Comparison of ENCODE assay signal across 15 cellular contexts in the genomic region with DNA sequence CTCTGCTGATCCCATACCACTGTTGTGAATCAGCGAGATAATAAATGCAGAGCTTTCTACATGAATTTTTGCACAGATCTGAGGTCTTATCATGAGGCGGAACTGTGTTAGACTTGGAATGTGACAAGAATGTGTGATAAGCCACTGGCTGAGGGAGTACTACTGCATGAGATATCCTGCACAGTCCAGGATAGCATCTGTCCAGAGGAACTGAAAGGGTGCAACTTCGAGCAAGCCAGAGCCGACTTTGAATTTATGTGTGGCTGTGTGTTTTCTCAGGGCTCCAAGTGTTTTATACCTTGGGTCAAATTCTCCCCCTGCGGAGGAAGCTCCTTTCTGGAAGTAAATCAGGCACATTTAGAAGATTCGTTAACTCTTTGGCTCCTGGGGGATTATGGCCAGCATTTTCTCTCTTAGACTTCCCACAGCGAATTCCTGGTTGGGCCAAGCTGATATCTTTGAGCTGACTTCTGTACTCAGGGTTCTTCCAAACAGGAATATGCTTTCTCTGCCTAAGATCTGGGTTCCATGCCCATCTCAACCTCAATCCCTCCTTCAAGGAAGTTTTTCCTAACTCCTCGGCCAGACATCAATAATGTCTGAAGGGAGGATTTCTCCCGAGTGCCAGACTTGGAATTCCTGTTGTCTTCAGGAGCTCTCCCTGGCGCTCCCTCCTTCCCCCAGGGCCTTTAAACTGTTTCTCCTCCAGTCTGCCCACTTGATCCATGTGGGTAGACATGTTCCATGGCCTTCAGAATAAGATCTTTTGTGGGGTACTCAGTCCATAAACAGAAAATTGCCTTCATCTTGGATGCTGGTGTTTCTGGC. TPM values are rescaled to one million over a fixed set of nuclear protein-coding genes. Genes with fewer than 3 reads are reported as not detected.
A peak's percentile ranks its signal among the peaks of the same experiment; 100 is the strongest.
DNase-seq lines count a peak whose midpoint lies in the region; ATAC-seq and TF ChIP-seq lines count a peak whose summit lies in the region.
"Had no signal": no experiment of that assay in that cellular context is flagged by ENCODE, and none has a peak within 500 bp of the region (broad histone marks: within the 10 kb centered on the region; RNA-seq: fewer than 3 reads in every experiment).

No MANE protein-coding gene starts in this region.

- H3K9me3 ChIP-seq in right cardiac atrium (ENCODE audit: control insufficient read depth, low read length), result no peaks in the 10 kb centered on the region
- H3K9me3 ChIP-seq: tibial artery had no signal

- 40% methylated on average over 10 of the region's 10 CpGs for WGBS in right cardiac atrium
- WGBS in mesendoderm (ENCODE audit: extremely low coverage, insufficient coverage, low lambda C conversion rate), result no CpG with 5 or more reads among the region's 10 CpGs
- WGBS in lower leg skin, 2 donors, result 69 to 80% methylated on average over 10 of the region's 10 CpGs

- no peak overlapping the region for H2BK15ac ChIP-seq in mesendoderm (replicated peaks; ENCODE audit: low read depth)

- no peak overlapping the region for H2BK5ac ChIP-seq in mesendoderm (ENCODE audit: low read length)

- ATAC-seq in right cardiac atrium (peak; percentile 23 to 28), Right ventricle myocardium superior (ENCODE audit: poor library complexity) (no peak), HG02970 (IDR thresholded peaks at IDR 0.05; ENCODE audit: low FRiP score, unreplicated experiment) (no peak)
- ATAC-seq in stimulated activated memory B cell treated with anti-CD40 and anti-IgM and Interleukin-4, amounts not matched to agents 10 μg/mL and 1 μg/mL and 100 μg/mL, for 72 hours, result no peak

- no peak overlapping the region for H3K18ac ChIP-seq in mesendoderm (ENCODE audit: low read length)

- H3K79me2 ChIP-seq in mesendoderm (ENCODE audit: control insufficient read depth, insufficient read depth, low read length), result peaks cover 14% of the 10 kb centered on the region

- H3K4ac ChIP-seq in mesendoderm (ENCODE audit: low read depth, low read length), result no peak overlapping the region

- H3K56ac ChIP-seq in mesendoderm (ENCODE audit: low read length), result peak overlapping the region; percentile 9

- H3K4me3 ChIP-seq in right cardiac atrium (ENCODE audit: low read length), result no peak overlapping the region
- no peak overlapping the region for H3K4me3 ChIP-seq in cardiac fibroblast (replicated peaks in 1 of 2; ENCODE audit: low read depth in 2 of 2, low read length in 2 of 2)
- no peak overlapping the region for H3K4me3 ChIP-seq in mesendoderm (ENCODE audit: low read length)
- H3K4me3 ChIP-seq in lower leg skin (ENCODE audit: low read depth, poor library complexity, severe bottlenecking), result no peak overlapping the region
- H3K4me3 ChIP-seq: cardiac muscle cell had no signal

- H3K9ac ChIP-seq in mesendoderm (ENCODE audit: low read length), result peak overlapping the region; percentile 5
- H3K9ac ChIP-seq: KMS-11 had no signal

- H3K36me3 Mint-ChIP-seq in stimulated activated memory B cell treated with anti-CD40 and anti-IgM and Interleukin-4, amounts not matched to agents 10 μg/mL and 1 μg/mL and 100 μg/mL, for 72 hours, result peaks cover 4% of the 10 kb centered on the region

- H3K27ac ChIP-seq in right cardiac atrium (ENCODE audit: low read length) (no peak overlapping the region), mesendoderm (ENCODE audit: low read depth, low read length) (no peak overlapping the region)
- H3K27ac ChIP-seq: cardiac muscle cell, KMS-11 had no signal

- H2AK5ac ChIP-seq in mesendoderm (ENCODE audit: low read length), result no peak overlapping the region

- H3K4me2 ChIP-seq in mesendoderm (ENCODE audit: low read length), result no peak overlapping the region
- H3K4me2 ChIP-seq: KMS-11 had no signal

- no peak overlapping the region for H4K5ac ChIP-seq in mesendoderm (ENCODE audit: low read length)

- H4K8ac ChIP-seq in mesendoderm (ENCODE audit: low read depth, low read length), result no peak overlapping the region

- no peak overlapping the region for H2BK120ac ChIP-seq in mesendoderm (ENCODE audit: low read depth, low read length)

- H3K4me1 ChIP-seq in right cardiac atrium (ENCODE audit: control insufficient read depth, insufficient read depth, low read length) (peaks cover 3% of the 10 kb centered on the region), mesendoderm (ENCODE audit: control insufficient read depth, low read depth, low read length) (peaks cover 3% of the 10 kb centered on the region)

- H3K9me3 Mint-ChIP-seq in stimulated activated memory B cell treated with anti-CD40 and anti-IgM and Interleukin-4, amounts not matched to agents 10 μg/mL and 1 μg/mL and 100 μg/mL, for 72 hours, result peaks cover 3% of the 10 kb centered on the region

- peaks cover 11% of the 10 kb centered on the region for H3K79me1 ChIP-seq in mesendoderm (ENCODE audit: low read length)

- no peaks in the 10 kb centered on the region for H3K36me3 ChIP-seq in mesendoderm (ENCODE audit: control insufficient read depth, insufficient read depth, low read length)
- H3K36me3 ChIP-seq: cardiac muscle cell, tibial artery had no signal

- peaks cover 32% of the 10 kb centered on the region for H3K4me1 Mint-ChIP-seq in stimulated activated memory B cell treated with anti-CD40 and anti-IgM and Interleukin-4, amounts not matched to agents 10 μg/mL and 1 μg/mL and 100 μg/mL, for 72 hours

- H3K27me3 Mint-ChIP-seq in stimulated activated memory B cell treated with anti-CD40 and anti-IgM and Interleukin-4, amounts not matched to agents 10 μg/mL and 1 μg/mL and 100 μg/mL, for 72 hours, result peaks cover 62% of the 10 kb centered on the region

- no peak for TF ChIP-seq POLR2A in lower leg skin (IDR thresholded peaks at IDR 0.05)

- H3K27me3 ChIP-seq in right cardiac atrium (ENCODE audit: control insufficient read depth, insufficient read depth) (no peaks in the 10 kb centered on the region), mesendoderm (ENCODE audit: insufficient read depth, low read length, poor library complexity) (peaks cover 6% of the 10 kb centered on the region)

- DNase-seq in right cardiac atrium (no peak), Right ventricle myocardium superior (no peak), cardiac fibroblast (ENCODE audit: low read depth in 2 of 2) (peak; percentile 34 to 64), mesendoderm (no peak), lower leg skin (ENCODE audit: low spot score in 2 of 2) (no peak), NCI-H1694 treated with DMSO at 0.1 percent for 48 hours (lab: John Stamatoyannopoulos, UW) (no peak)
- DNase-seq: ACHN, foreskin melanocyte, NCI-H774, tibial artery had no signal

- intact Hi-C loops in right cardiac atrium (cut with DNase I), result no loop called here
- intact Hi-C loops in Right ventricle myocardium superior (cut with DNase I), result no loop called here
- intact Hi-C loops in lower leg skin (cut with DNase I; ENCODE audit: low total_unique reads), result no loop called here

- H3K27ac Mint-ChIP-seq in stimulated activated memory B cell treated with anti-CD40 and anti-IgM and Interleukin-4, amounts not matched to agents 10 μg/mL and 1 μg/mL and 100 μg/mL, for 72 hours, result no peak overlapping the region
- H3K27ac Mint-ChIP-seq: T-helper 1 cell treated with Interleukin-12 subunit alpha and Interleukin-12 subunit beta and Interleukin-4 antibody, amounts not matched to agents 30 μg/mL and 1 μg/mL, for 36 hours had no signal

- no peak overlapping the region for H3K4me3 Mint-ChIP-seq in stimulated activated memory B cell treated with anti-CD40 and anti-IgM and Interleukin-4, amounts not matched to agents 10 μg/mL and 1 μg/mL and 100 μg/mL, for 72 hours
- H3K4me3 Mint-ChIP-seq: T-helper 1 cell treated with Interleukin-12 subunit alpha and Interleukin-12 subunit beta and Interleukin-4 antibody, amounts not matched to agents 30 μg/mL and 1 μg/mL, for 36 hours had no signal

- TF ChIP-seq CTCF in cardiac fibroblast (IDR thresholded peaks at IDR 0.05; ENCODE audit: low read depth, low read length), result no peak
- TF ChIP-seq CTCF in lower leg skin (IDR thresholded peaks at IDR 0.05), result no peak

- no peak overlapping the region for H3K23ac ChIP-seq in mesendoderm (ENCODE audit: low read length)

RNA-seq across cellular contexts. Expression of gene MEST, which starts 2.5 kb away (rescaled TPM):
- 10 to 100 TPM; 16.2 to 29.7 (median 20.3) TPM for total RNA-seq in right cardiac atrium
- polyA plus RNA-seq in right cardiac atrium, result 8.2 TPM
- total RNA-seq in Right ventricle myocardium superior, result 6.4 TPM
- 123 TPM for polyA plus RNA-seq in mesendoderm (2013, experiment 1 of 2)
- polyA plus RNA-seq in mesendoderm (2013, experiment 2 of 2), result 117 TPM
- 1 to 10 TPM in 3 of 4 donors, under 1 TPM in 1; 0.79 to 6.8 (median 4.9) TPM for total RNA-seq in lower leg skin

RNA-seq across cellular contexts. Expression of gene CEP41, which starts 48.5 kb away (rescaled TPM):
- total RNA-seq in right cardiac atrium, result 1 to 10 TPM; 5.6 to 7.5 (median 6.3) TPM
- polyA plus RNA-seq in right cardiac atrium, result 3.0 TPM
- total RNA-seq in Right ventricle myocardium superior, result 4.2 TPM
- polyA plus RNA-seq in mesendoderm (2013, experiment 1 of 2), result 11.1 TPM
- 11.3 TPM for polyA plus RNA-seq in mesendoderm (2013, experiment 2 of 2)
- 1 to 10 TPM; 1.6 to 6.6 (median 3.0) TPM for total RNA-seq in lower leg skin

Comparison
In these comparisons a context has a peak if more than half of its experiments do, and no peak if none do; other contexts are left out.
1. ATAC-seq: peak in right cardiac atrium (2 of 2); none in Right ventricle myocardium superior (single experiment), stimulated activated memory B cell treated with anti-CD40 and anti-IgM and Interleukin-4, amounts not matched to agents 10 μg/mL and 1 μg/mL and 100 μg/mL, for 72 hours (single experiment) and HG02970 (single experiment).
2. DNase-seq: peak in cardiac fibroblast (2 of 2); none in right cardiac atrium (0 of 3), Right ventricle myocardium superior (single experiment), mesendoderm (single experiment), lower leg skin (0 of 2) and NCI-H1694 treated with DMSO at 0.1 percent for 48 hours (single experiment).